Comparison of ENCODE assay signal across 10 cellular contexts in the genomic region with DNA sequence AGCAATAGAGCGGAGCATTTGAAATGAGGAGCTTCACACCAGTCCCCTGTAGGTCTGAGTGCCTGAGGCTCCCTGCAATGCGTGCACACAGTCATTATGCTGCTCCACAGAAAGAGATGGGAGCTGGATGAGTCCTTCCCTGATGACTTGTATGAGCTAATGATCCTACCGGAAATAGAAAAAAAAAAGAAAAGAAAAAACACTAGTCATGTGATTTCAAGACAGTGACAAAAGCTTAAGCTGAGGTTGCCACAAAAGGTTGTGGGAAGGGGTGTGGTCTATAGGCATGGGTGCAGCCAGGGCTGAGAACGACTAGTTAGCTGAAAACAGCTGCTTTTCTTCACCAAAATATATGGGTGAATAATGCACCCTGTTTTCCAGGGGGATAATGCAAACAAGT.
A peak's percentile ranks its signal among the peaks of the same experiment; 100 is the strongest.
DNase-seq lines count a peak whose midpoint lies in the region; ATAC-seq and TF ChIP-seq lines count a peak whose summit lies in the region.
"Had no signal": no experiment of that assay in that cellular context is flagged by ENCODE, and none has a peak within 500 bp of the region (broad histone marks: within the 10 kb centered on the region; RNA-seq: fewer than 3 reads in every experiment).

No MANE protein-coding gene starts in this region.

- no peaks in the 10 kb centered on the region for H3K27me3 Mint-ChIP-seq in activated CD8-positive, alpha-beta memory T cell treated with anti-CD3 and anti-CD28 coated beads, Interleukin-2, amount 10 ng/mL, durations not matched to agents 7 days and 5 days
- no peaks in the 10 kb centered on the region for H3K27me3 Mint-ChIP-seq in central memory CD8-positive, alpha-beta T cell

- ATAC-seq in activated CD8-positive, alpha-beta memory T cell treated with anti-CD3 and anti-CD28 coated beads, Interleukin-2, amount 10 ng/mL, durations not matched to agents 7 days and 5 days = peak; percentile 80
- peak; percentile 71 for ATAC-seq in central memory CD8-positive, alpha-beta T cell (replicated peaks; ENCODE audit: extremely low read depth, poor library complexity, severe bottlenecking)

- H3K27ac ChIP-seq in ascending aorta (no peak overlapping the region), WERI-Rb-1 (no peak overlapping the region)

- peak overlapping the region; percentile 26 for H3K4me3 Mint-ChIP-seq in activated CD8-positive, alpha-beta memory T cell treated with anti-CD3 and anti-CD28 coated beads, Interleukin-2, amount 10 ng/mL, durations not matched to agents 7 days and 5 days
- H3K4me3 Mint-ChIP-seq in central memory CD8-positive, alpha-beta T cell = peak overlapping the region; percentile 51
- H3K4me3 Mint-ChIP-seq: natural killer cell treated with Interleukin-12 subunit alpha and Interleukin-12 subunit beta and Interleukin-15 and Interleukin-18, amount 100 ng/mL, for 72 hours had no signal

- CTCF ChIA-PET in activated CD8-positive, alpha-beta memory T cell treated with anti-CD3 and anti-CD28 coated beads, Interleukin-2, amount 10 ng/mL, durations not matched to agents 7 days and 5 days (lab: Charles Lee) = interaction anchor here (0.6 to 2.2 kb wide), 5 partner anchors 19 to 375 kb away, joined by 3 to 9 read pairs (median 3); partner anchors contain the start of gene MLLT3

- TF ChIP-seq CTCF in ascending aorta (IDR thresholded peaks at IDR 0.05) (no peak), WERI-Rb-1 (IDR thresholded peaks at IDR 0.05; ENCODE audit: low read depth, low read length) (no peak)

- H3K9me3 ChIP-seq in ascending aorta (no peaks in the 10 kb centered on the region), WERI-Rb-1 (ENCODE audit: severe bottlenecking) (no peaks in the 10 kb centered on the region)

- H3K4me1 ChIP-seq in ascending aorta = no peaks in the 10 kb centered on the region

- no peak overlapping the region for H3K4me3 ChIP-seq in ascending aorta
- H3K4me3 ChIP-seq in WERI-Rb-1 (ENCODE audit: low read depth, low read length) = no peak overlapping the region

- H3K36me3 ChIP-seq in ascending aorta (no peaks in the 10 kb centered on the region), WERI-Rb-1 (no peaks in the 10 kb centered on the region)

- peaks cover 12% of the 10 kb centered on the region for H3K36me3 Mint-ChIP-seq in activated CD8-positive, alpha-beta memory T cell treated with anti-CD3 and anti-CD28 coated beads, Interleukin-2, amount 10 ng/mL, durations not matched to agents 7 days and 5 days
- H3K36me3 Mint-ChIP-seq in central memory CD8-positive, alpha-beta T cell (ENCODE audit: insufficient read depth) = peaks cover 5% of the 10 kb centered on the region
- H3K36me3 Mint-ChIP-seq: natural killer cell treated with Interleukin-12 subunit alpha and Interleukin-12 subunit beta and Interleukin-15 and Interleukin-18, amount 100 ng/mL, for 72 hours had no signal

- intact Hi-C loops in ascending aorta (cut with DNase I) = no loop called here

- peaks cover 2% of the 10 kb centered on the region for H3K9me3 Mint-ChIP-seq in activated CD8-positive, alpha-beta memory T cell treated with anti-CD3 and anti-CD28 coated beads, Interleukin-2, amount 10 ng/mL, durations not matched to agents 7 days and 5 days (ENCODE audit: low read depth)
- H3K9me3 Mint-ChIP-seq in central memory CD8-positive, alpha-beta T cell = no peaks in the 10 kb centered on the region
- H3K9me3 Mint-ChIP-seq: natural killer cell treated with Interleukin-12 subunit alpha and Interleukin-12 subunit beta and Interleukin-15 and Interleukin-18, amount 100 ng/mL, for 72 hours had no signal

- peak overlapping the region; percentile 68 for H3K27ac Mint-ChIP-seq in activated CD8-positive, alpha-beta memory T cell treated with anti-CD3 and anti-CD28 coated beads, Interleukin-2, amount 10 ng/mL, durations not matched to agents 7 days and 5 days
- H3K27ac Mint-ChIP-seq in central memory CD8-positive, alpha-beta T cell (ENCODE audit: low read depth) = peak overlapping the region; percentile 75
- H3K27ac Mint-ChIP-seq: natural killer cell treated with Interleukin-12 subunit alpha and Interleukin-12 subunit beta and Interleukin-15 and Interleukin-18, amount 100 ng/mL, for 72 hours had no signal

- peaks cover 51% of the 10 kb centered on the region for H3K4me1 Mint-ChIP-seq in activated CD8-positive, alpha-beta memory T cell treated with anti-CD3 and anti-CD28 coated beads, Interleukin-2, amount 10 ng/mL, durations not matched to agents 7 days and 5 days
- peaks cover 50% of the 10 kb centered on the region for H3K4me1 Mint-ChIP-seq in central memory CD8-positive, alpha-beta T cell

- H3K27me3 ChIP-seq in ascending aorta (no peaks in the 10 kb centered on the region), WERI-Rb-1 (ENCODE audit: insufficient read depth, low read depth, severe bottlenecking) (no peaks in the 10 kb centered on the region)

- DNase-seq in activated CD8-positive, alpha-beta memory T cell treated with anti-CD3 and anti-CD28 coated beads, Interleukin-2, amount 10 ng/mL, durations not matched to agents 7 days and 5 days = peak; percentile 83
- DNase-seq in activated CD8-positive, alpha-beta memory T cell treated with anti-CD3 and anti-CD28 coated beads for 24 hours = no peak
- DNase-seq in activated CD4-positive, alpha-beta T cell treated with anti-CD3 and anti-CD28 coated beads for 48 hours = peak; percentile 50
- peak in 1 of 2 donors; percentile 36 for DNase-seq in central memory CD8-positive, alpha-beta T cell (ENCODE audit: low spot score in 2 of 2)
- DNase-seq in stimulated activated naive CD4-positive, alpha-beta T cell (lab: John Stamatoyannopoulos, UW) = peak; percentile 18 to 84 (median 66)
- DNase-seq in NCI-H446 treated with DMSO at 0.1 percent for 48 hours (lab: John Stamatoyannopoulos, UW) (no peak), ascending aorta (ENCODE audit: low spot score in 2 of 2) (no peak), WERI-Rb-1 (no peak)
- DNase-seq: NCI-H1694 had no signal

Comparison
In these comparisons a context has a peak if more than half of its experiments do, and no peak if none do; other contexts are left out.
1. DNase-seq: peak in activated CD8-positive, alpha-beta memory T cell treated with anti-CD3 and anti-CD28 coated beads, Interleukin-2, amount 10 ng/mL, durations not matched to agents 7 days and 5 days (single experiment), activated CD4-positive, alpha-beta T cell treated with anti-CD3 and anti-CD28 coated beads for 48 hours (single experiment) and stimulated activated naive CD4-positive, alpha-beta T cell (6 of 6); none in activated CD8-positive, alpha-beta memory T cell treated with anti-CD3 and anti-CD28 coated beads for 24 hours (single experiment), NCI-H446 treated with DMSO at 0.1 percent for 48 hours (single experiment), ascending aorta (0 of 2) and WERI-Rb-1 (single experiment).